ENCODE assay signal across 10 cellular contexts in the genomic region with DNA sequence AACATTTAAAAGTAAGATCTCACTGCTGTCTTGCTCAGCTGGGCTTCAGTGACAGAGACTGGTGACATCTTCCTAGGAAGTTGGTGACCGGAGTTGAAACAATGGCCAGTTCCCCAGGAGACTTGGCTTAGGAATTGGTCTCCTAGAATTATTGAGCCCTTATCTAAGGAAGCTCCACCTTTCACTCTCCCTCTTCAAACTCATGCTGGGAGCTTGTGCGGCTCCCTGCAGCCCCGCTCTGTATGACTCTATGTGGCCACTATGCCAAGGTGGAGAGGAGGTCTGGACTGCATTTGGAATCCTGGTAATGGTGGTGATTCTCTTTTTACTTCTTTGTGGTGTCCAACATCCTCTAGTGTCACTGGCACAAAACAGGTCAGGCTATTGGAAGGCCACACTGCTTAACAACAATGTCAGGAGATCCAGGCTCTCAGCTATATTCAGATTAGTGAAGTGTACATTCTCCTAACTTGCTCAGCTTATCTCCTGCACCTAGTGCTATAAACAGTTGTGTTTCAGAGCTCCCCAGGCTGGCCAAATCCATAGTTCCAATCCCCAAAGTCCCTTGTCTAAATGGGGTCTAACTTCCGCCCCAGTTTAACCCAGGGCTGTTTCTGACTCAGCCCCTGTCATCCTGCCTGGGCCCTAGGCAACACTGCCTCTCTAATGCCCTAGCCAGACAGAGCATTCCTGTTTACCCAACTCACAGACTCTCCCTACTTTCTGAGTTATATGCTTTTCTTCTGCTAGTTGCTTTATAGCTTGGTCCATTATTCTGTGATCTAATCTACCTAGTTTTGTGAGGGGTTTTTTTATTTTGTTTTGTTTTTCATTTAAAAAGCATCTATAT. TPM values are rescaled to one million over a fixed set of nuclear protein-coding genes. Genes with fewer than 3 reads are reported as not detected.
A peak's percentile ranks its signal among the peaks of the same experiment; 100 is the strongest.
DNase-seq lines count a peak whose midpoint lies in the region; ATAC-seq and TF ChIP-seq lines count a peak whose summit lies in the region.
"Had no signal": no experiment of that assay in that cellular context is flagged by ENCODE, and none has a peak within 500 bp of the region (broad histone marks: within the 10 kb centered on the region; RNA-seq: fewer than 3 reads in every experiment).

No MANE protein-coding gene starts in this region.

- H3K36me3 ChIP-seq in left lung (peaks cover 0 to 11% of the 10 kb centered on the region in 2 donors), upper lobe of left lung (peaks cover 0 to 11% (median 0%) of the 10 kb centered on the region in 4 donors)
- H3K36me3 ChIP-seq: thyroid gland had no signal

- DNase-seq in activated T-cell treated with anti-CD3 and anti-CD28 coated beads, Interleukin-2, amount 50 U/mL, for 24 hours = no peak
- no peak for DNase-seq in activated T-cell treated with anti-CD3 and anti-CD28 coated beads, Interleukin-2, amount 50 U/mL, for 48 hours
- DNase-seq in cardiac fibroblast (ENCODE audit: low read depth in 2 of 2) (peak; percentile 38 to 72), left lung (no peak), upper lobe of left lung (no peak), NCI-H2107 (lab: John Stamatoyannopoulos, UW) (no peak), DMS79 treated with DMSO at 0.1 percent for 48 hours (lab: John Stamatoyannopoulos, UW) (no peak)
- DNase-seq: hippocampal formation, thyroid gland had no signal

- TF ChIP-seq CTCF in cardiac fibroblast (IDR thresholded peaks at IDR 0.05; ENCODE audit: low read depth, low read length) (no peak), left lung (IDR thresholded peaks at IDR 0.05) (no peak), upper lobe of left lung (IDR thresholded peaks at IDR 0.05) (no peak)

- no peak overlapping the region for H3K4me3 Mint-ChIP-seq in activated T-cell treated with anti-CD3 and anti-CD28 coated beads, Interleukin-2, amount 50 U/mL, for 24 hours

- H3K27ac ChIP-seq in left lung (peak overlapping the region; percentile 13 to 39), upper lobe of left lung (peak overlapping the region; percentile 0 to 69 (median 55))

- H3K27me3 ChIP-seq in left lung = no peaks in the 10 kb centered on the region
- no peaks in the 10 kb centered on the region for H3K27me3 ChIP-seq in upper lobe of left lung
- H3K27me3 ChIP-seq: thyroid gland had no signal

- H3K27me3 Mint-ChIP-seq in activated T-cell treated with anti-CD3 and anti-CD28 coated beads, Interleukin-2, amount 50 U/mL, for 24 hours = no peaks in the 10 kb centered on the region

- H3K9me3 ChIP-seq in left lung = no peaks in the 10 kb centered on the region
- no peaks in the 10 kb centered on the region for H3K9me3 ChIP-seq in upper lobe of left lung
- H3K9me3 ChIP-seq: thyroid gland had no signal

- no peaks in the 10 kb centered on the region for H3K9me3 Mint-ChIP-seq in activated T-cell treated with anti-CD3 and anti-CD28 coated beads, Interleukin-2, amount 50 U/mL, for 24 hours

- intact Hi-C loops in left lung (cut with DNase I) = no loop called here

- ATAC-seq in left lung = peak; percentile 12
- ATAC-seq in upper lobe of left lung (ENCODE audit: low FRiP score in 2 of 2) = peak in 1 of 2 donors; percentile 51
- ATAC-seq in HG03439 (IDR thresholded peaks at IDR 0.05; ENCODE audit: unreplicated experiment) = no peak

- H3K27ac Mint-ChIP-seq in activated T-cell treated with anti-CD3 and anti-CD28 coated beads, Interleukin-2, amount 50 U/mL, for 24 hours = peak overlapping the region; percentile 53

- TF ChIP-seq EP300 in upper lobe of left lung (IDR thresholded peaks at IDR 0.05) = no peak

- H3K36me3 Mint-ChIP-seq in activated T-cell treated with anti-CD3 and anti-CD28 coated beads, Interleukin-2, amount 50 U/mL, for 24 hours (ENCODE audit: low read depth) = peaks cover 22% of the 10 kb centered on the region

- H3K4me3 ChIP-seq in cardiac fibroblast (replicated peaks in 1 of 2; ENCODE audit: low read depth in 2 of 2, low read length in 2 of 2) (no peak overlapping the region), left lung (no peak overlapping the region), upper lobe of left lung (no peak overlapping the region)
- H3K4me3 ChIP-seq: thyroid gland had no signal

- peaks cover 64% of the 10 kb centered on the region for H3K4me1 Mint-ChIP-seq in activated T-cell treated with anti-CD3 and anti-CD28 coated beads, Interleukin-2, amount 50 U/mL, for 24 hours (ENCODE audit: low read depth)

- no peak for TF ChIP-seq POLR2A in upper lobe of left lung (IDR thresholded peaks at IDR 0.05)

- 78 to 82% methylated on average over 4 of the region's 4 CpGs for WGBS in upper lobe of left lung, 2 donors

- H3K4me1 ChIP-seq in left lung = peaks cover 23 to 57% of the 10 kb centered on the region in 2 donors
- peaks cover 27 to 72% (median 33%) of the 10 kb centered on the region in 4 donors for H3K4me1 ChIP-seq in upper lobe of left lung

RNA-seq across cellular contexts. Expression of a gene that starts 18.3 kb away (rescaled TPM):
- total RNA-seq in left lung (100 to 1,000 TPM; 109 to 128 TPM), upper lobe of left lung (100 to 1,000 TPM in 2 of 6 donors, 10 to 100 TPM in 4; 54.0 to 152 (median 90.5) TPM)

Comparison
In these comparisons a context has a peak if more than half of its experiments do, and no peak if none do; other contexts are left out.
1. DNase-seq: peak in cardiac fibroblast (2 of 2); none in activated T-cell treated with anti-CD3 and anti-CD28 coated beads, Interleukin-2, amount 50 U/mL, for 24 hours (single experiment), activated T-cell treated with anti-CD3 and anti-CD28 coated beads, Interleukin-2, amount 50 U/mL, for 48 hours (0 of 2), left lung (0 of 2), upper lobe of left lung (0 of 2), NCI-H2107 (single experiment) and DMS79 treated with DMSO at 0.1 percent for 48 hours (single experiment).